ENCODE assay signal across 12 cellular contexts in the genomic region with DNA sequence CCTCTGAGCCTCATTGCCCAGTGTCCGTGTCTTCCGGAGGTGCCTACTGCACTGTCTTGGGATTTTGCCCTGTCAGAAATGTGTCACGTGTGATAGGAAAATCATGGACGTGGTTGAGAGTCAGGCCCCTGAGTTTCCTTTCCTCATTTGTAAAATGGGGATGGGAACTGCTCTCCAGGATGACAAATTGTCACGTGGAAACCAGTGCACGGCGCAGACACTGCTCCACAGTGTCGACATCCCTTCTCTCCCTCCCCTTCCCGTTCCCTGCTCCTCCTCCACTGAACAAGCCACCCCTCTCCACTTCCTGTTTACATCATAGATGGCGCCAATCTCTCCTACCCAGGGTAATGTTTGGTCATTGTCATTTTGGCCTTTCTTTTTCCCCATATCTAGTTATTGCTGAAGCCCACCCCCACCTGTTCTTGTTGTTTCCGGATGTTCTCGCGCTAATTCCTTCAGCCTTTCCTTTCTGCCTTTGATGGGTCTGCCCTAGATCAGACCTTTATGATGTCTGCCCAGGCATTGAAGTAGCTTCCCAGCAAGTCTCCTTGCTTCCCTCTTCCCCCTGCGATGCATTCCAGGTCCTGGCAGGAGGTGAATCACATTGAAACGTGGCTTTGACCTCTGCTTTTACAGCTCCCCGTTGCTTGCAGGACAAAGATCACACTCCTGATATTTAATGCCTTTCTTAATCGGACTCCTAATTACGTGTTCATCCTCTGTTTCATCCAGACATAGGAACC.
DNase-seq lines count a peak whose midpoint lies in the region; ATAC-seq and TF ChIP-seq lines count a peak whose summit lies in the region.
"Had no signal": no experiment of that assay in that cellular context is flagged by ENCODE, and none has a peak within 500 bp of the region (broad histone marks: within the 10 kb centered on the region; RNA-seq: fewer than 3 reads in every experiment).

No MANE protein-coding gene starts in this region.

- ATAC-seq in Right ventricle myocardium inferior (peak; percentile 75), mucosa of descending colon (peak; percentile 66), aorta (ENCODE audit: low FRiP score) (peak; percentile 72), HG02763 (IDR thresholded peaks at IDR 0.05; ENCODE audit: unreplicated experiment) (no peak), HG02870 (IDR thresholded peaks at IDR 0.05; ENCODE audit: unreplicated experiment) (no peak)

- no peaks in the 10 kb centered on the region for H3K9me3 ChIP-seq in mucosa of descending colon
- no peaks in the 10 kb centered on the region for H3K9me3 ChIP-seq in aorta (ENCODE audit: control insufficient read depth, low read length)

- H3K4me3 ChIP-seq in fibroblast of pulmonary artery (replicated peaks; ENCODE audit: low read depth, low read length) (no peak overlapping the region), mucosa of descending colon (no peak overlapping the region), aorta (ENCODE audit: low read length in 2 of 2) (no peak overlapping the region)

- H3K4me1 ChIP-seq in mucosa of descending colon (ENCODE audit: low read depth) (no peaks in the 10 kb centered on the region), aorta (ENCODE audit: control insufficient read depth in 1 of 2, insufficient read depth in 2 of 2, low read length in 2 of 2) (no peaks in the 10 kb centered on the region)

- H3K27me3 ChIP-seq in aorta (ENCODE audit: control insufficient read depth in 1 of 2, insufficient read depth in 2 of 2, low read length in 1 of 2) = no peaks in the 10 kb centered on the region

- TF ChIP-seq CTCF in fibroblast of pulmonary artery (IDR thresholded peaks at IDR 0.05; ENCODE audit: low read length, missing control alignments) (no peak), mucosa of descending colon (IDR thresholded peaks at IDR 0.05) (no peak)

- intact Hi-C loops in Right ventricle myocardium inferior (cut with DNase I) = no loop called here
- intact Hi-C loops in cardiac septum (cut with DNase I) = no loop called here
- intact Hi-C loops in mucosa of descending colon (cut with DNase I, micrococcal nuclease) = no loop called here
- intact Hi-C loops in aorta (cut with DNase I) = no loop called here

- 78 to 87% methylated on average over 18 of the region's 18 CpGs for WGBS in aorta, 2 donors

- peak; percentile 80 for DNase-seq in Right ventricle myocardium inferior (ENCODE audit: missing footprints)
- no peak for DNase-seq in cardiac septum (ENCODE audit: low spot score)
- DNase-seq in fibroblast of pulmonary artery (ENCODE audit: low read depth) = peak; percentile 40
- DNase-seq in mucosa of descending colon = peak in 1 of 3 donors; percentile 22
- DNase-seq in aorta = peak in 1 of 2 donors; percentile 87
- no peak for DNase-seq in AG20443 (ENCODE audit: low spot score)
- DNase-seq: foreskin melanocyte; HFFc6; NCI-H1930; stimulated activated CD4-positive, alpha-beta T cell treated with anti-CD3 and anti-CD28 coated beads, Interleukin-4, amount 100 ng/mL, for 24 hours had no signal

- no peak overlapping the region for H3K27ac ChIP-seq in aorta (ENCODE audit: low read depth in 1 of 2, low read length in 2 of 2)

- H3K36me3 ChIP-seq in mucosa of descending colon (ENCODE audit: low read depth) (no peaks in the 10 kb centered on the region), aorta (ENCODE audit: control insufficient read depth in 1 of 2, insufficient read depth in 2 of 2, low read length in 1 of 2) (no peaks in the 10 kb centered on the region)

Comparison
In these comparisons a context has a peak if more than half of its experiments do, and no peak if none do; other contexts are left out.
1. DNase-seq: peak in Right ventricle myocardium inferior (single experiment) and fibroblast of pulmonary artery (single experiment); none in cardiac septum (single experiment) and AG20443 (single experiment).
2. ATAC-seq: peak in Right ventricle myocardium inferior (single experiment), mucosa of descending colon (single experiment) and aorta (single experiment); none in HG02763 (single experiment) and HG02870 (single experiment).